20 cellular contexts compared by ENCODE assay signal in genomic region chr14:80768646-80769045, GRCh38.
DNase-seq lines count a peak whose midpoint lies in the region; ATAC-seq, FAIRE-seq and TF ChIP-seq lines count a peak whose summit lies in the region.
"Had no signal": no experiment of that assay in that cellular context is flagged by ENCODE, and none has a peak within 500 bp of the region (broad histone marks: within the 10 kb centered on the region; RNA-seq: fewer than 3 reads in every experiment).

No MANE protein-coding gene starts in this region.

- H4K20me1 ChIP-seq in HepG2 (ENCODE audit: insufficient read depth, low read length), result no peaks in the 10 kb centered on the region
- H4K20me1 ChIP-seq: BLaER1 treated with 17β-estradiol and CSF1 and Interleukin-3, amounts not matched to agents 10 nM and 100 nM had no signal

- H3K9ac ChIP-seq in HepG2 (ENCODE audit: insufficient read depth, low read depth, low read length), result no peak overlapping the region
- H3K9ac ChIP-seq: BLaER1 treated with 17β-estradiol and CSF1 and Interleukin-3, amounts not matched to agents 10 nM and 100 nM; GM23248 had no signal

- no peaks in the 10 kb centered on the region for H3K9me3 ChIP-seq in HepG2 (ENCODE audit: low read length)
- H3K9me3 ChIP-seq in right lobe of liver, result no peaks in the 10 kb centered on the region
- H3K9me3 ChIP-seq: HAP-1 had no signal

- H3K4me1 ChIP-seq in HepG2 (ENCODE audit: insufficient read depth, low read length), result no peaks in the 10 kb centered on the region
- H3K4me1 ChIP-seq in right lobe of liver, result no peaks in the 10 kb centered on the region
- H3K4me1 ChIP-seq: BLaER1 treated with 17β-estradiol and CSF1 and Interleukin-3, amounts not matched to agents 10 nM and 100 nM had no signal

- 84% methylated on average over 3 of the region's 3 CpGs for WGBS in HepG2 (ENCODE audit: low lambda C conversion rate)
- WGBS in right lobe of liver (ENCODE audit: insufficient coverage, low coverage, low lambda C conversion rate, missing lambda C conversion rate), result 89% methylated on average over 3 of the region's 3 CpGs

- in situ Hi-C loops in HepG2 (cut with HindIII; ENCODE audit: extremely low pct_ligation_motif_present, low pct_unique_long_range_greater_than_20kb), result no loop called here

- no peak for TF ChIP-seq RAD21 in HepG2 (CRISPR knock-in tag; IDR thresholded peaks at IDR 0.05)

- DNase-seq in HepG2 (ENCODE audit: low spot score) (no peak), right lobe of liver (no peak), fibroblast of gingiva (ENCODE audit: low read depth) (peak; percentile 68), KG1 (lab: John Stamatoyannopoulos, UW) (no peak), pons (ENCODE audit: low spot score) (no peak)
- DNase-seq in stimulated activated naive CD8-positive, alpha-beta T cell treated with anti-CD3 and anti-CD28 coated beads, Interleukin-15, Interleukin-2, amounts not matched to agents 100 U/mL and 50 U/mL, for 24 hours, result no peak
- DNase-seq: 8988T; Calu3; CD8-positive, alpha-beta T cell; DMS 273 treated with DMSO at 0.1 percent for 48 hours; DMS53; DND-41; EL; GM23248 had no signal

- intact Hi-C loops in HepG2 (cut with micrococcal nuclease; ENCODE audit: unreplicated experiment), result no loop called here
- intact Hi-C loops in right lobe of liver (cut with DNase I), result no loop called here

- H3K36me3 ChIP-seq in HepG2 (replicated peaks in 1 of 2; ENCODE audit: control insufficient read depth in 1 of 2, insufficient read depth in 2 of 2, low read length in 2 of 2), result no peaks in the 10 kb centered on the region
- H3K36me3 ChIP-seq in right lobe of liver, result no peaks in the 10 kb centered on the region
- H3K36me3 ChIP-seq: HAP-1 had no signal

- no peak for TF ChIP-seq POLR2A in HepG2 (IDR thresholded peaks at IDR 0.05; ENCODE audit: insufficient read depth in 1 of 2, low read depth in 2 of 2, low read length in 2 of 2)
- TF ChIP-seq POLR2A in right lobe of liver (IDR thresholded peaks at IDR 0.05), result no peak

- no peak overlapping the region for H3K4me2 ChIP-seq in HepG2 (ENCODE audit: low read depth, low read length)
- H3K4me2 ChIP-seq: BLaER1 treated with 17β-estradiol and CSF1 and Interleukin-3, amounts not matched to agents 10 nM and 100 nM had no signal

- H3K27me3 ChIP-seq in HepG2 (ENCODE audit: control insufficient read depth in 1 of 2, insufficient read depth in 2 of 2, low read length in 2 of 2) (no peaks in the 10 kb centered on the region), right lobe of liver (no peaks in the 10 kb centered on the region)
- H3K27me3 ChIP-seq: BLaER1 treated with 17β-estradiol and CSF1 and Interleukin-3, amounts not matched to agents 10 nM and 100 nM had no signal

- POLR2A ChIA-PET in HepG2 (lab: Yijun Ruan, JAX), result no interaction called here

- H3K27ac ChIP-seq in HepG2 (ENCODE audit: extremely low read length, insufficient read depth, low read length), result no peak overlapping the region
- H3K27ac ChIP-seq in right lobe of liver, result no peak overlapping the region
- H3K27ac ChIP-seq: BLaER1 treated with 17β-estradiol and CSF1 and Interleukin-3, amounts not matched to agents 10 nM and 100 nM; GM23248 had no signal

- TF ChIP-seq CTCF in HepG2 (CRISPR knock-in tag; IDR thresholded peaks at IDR 0.05) (no peak), right lobe of liver (IDR thresholded peaks at IDR 0.05) (no peak)

- no peak overlapping the region for H3K4me3 ChIP-seq in HepG2 (replicated peaks in 1 of 3; ENCODE audit: insufficient read depth in 1 of 3, low read depth in 2 of 3, low read length in 3 of 3)
- H3K4me3 ChIP-seq in right lobe of liver, result no peak overlapping the region
- H3K4me3 ChIP-seq: BLaER1 treated with 17β-estradiol and CSF1 and Interleukin-3, amounts not matched to agents 10 nM and 100 nM; GM23248; HAP-1 had no signal

- H3K79me2 ChIP-seq in HepG2 (ENCODE audit: insufficient read depth, low read length), result no peaks in the 10 kb centered on the region

- TF ChIP-seq EP300 in HepG2 (IDR thresholded peaks at IDR 0.05; ENCODE audit: low read depth in 2 of 2, low read length in 2 of 2) (no peak), HepG2 (CRISPR knock-in tag; IDR thresholded peaks at IDR 0.05; ENCODE audit: borderline replicate concordance) (no peak)

- CTCF ChIA-PET in HepG2 (lab: Yijun Ruan, JAX; ENCODE audit: low intra/inter-chr PET ratio, low total read pairs), result no interaction called here

- H2AFZ ChIP-seq in HepG2 (ENCODE audit: low read length), result no peak overlapping the region
- H2AFZ ChIP-seq: GM23248 had no signal

- BruUV-seq in HepG2 (replicated peaks; lab: Mats Ljungman, UMichigan), result no TSS peak

- ATAC-seq in HepG2 (no peak), right lobe of liver (no peak)
- ATAC-seq in stimulated activated naive CD8-positive, alpha-beta T cell treated with anti-CD3 and anti-CD28 coated beads, Interleukin-15, Interleukin-2, amounts not matched to agents 100 U/mL and 50 U/mL, for 24 hours, result no peak
- ATAC-seq: CD8-positive, alpha-beta T cell had no signal

- FAIRE-seq in HepG2 (lab: Jason Lieb, UNC) (no peak), endometrium (lab: Jason Lieb, UNC) (peak; percentile 35)
- FAIRE-seq: G401.6, GM12891, GM19239 had no signal

TF ChIP-seq in HepG2, 621 proteins besides CTCF, POLR2A, EP300 and RAD21:
- TF ChIP-seq ZBTB1 (CRISPR knock-in tag; IDR thresholded peaks at IDR 0.05; ENCODE audit: borderline replicate concordance) (no peak), CEBPB (IDR thresholded peaks at IDR 0.05; ENCODE audit: borderline replicate concordance, low read depth, low read length) (0 out of 2 replicates have a peak, but pooled peaks have one; percentile 12)
